8 cellular contexts compared by ENCODE assay signal in the genomic region with DNA sequence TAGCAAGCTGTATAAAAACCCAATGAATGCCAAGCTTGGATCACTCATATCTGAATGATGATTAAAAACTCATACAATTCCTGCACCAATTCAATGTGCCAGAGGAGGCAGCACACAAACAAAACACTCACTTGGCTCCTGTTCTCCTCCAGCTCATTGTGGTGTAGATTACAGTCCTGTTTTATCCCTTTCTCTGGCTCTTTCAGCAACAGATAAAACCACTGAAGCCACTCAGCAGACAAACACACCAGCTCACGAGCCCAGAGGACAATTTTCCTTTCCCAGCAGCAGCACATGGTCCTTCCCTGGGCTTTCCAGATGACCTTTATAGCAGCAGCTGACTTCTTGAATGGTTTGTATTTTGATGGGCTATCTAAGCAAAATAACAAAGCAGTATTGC.
DNase-seq lines count a peak whose midpoint lies in the region; ATAC-seq and TF ChIP-seq lines count a peak whose summit lies in the region.

No MANE protein-coding gene starts in this region.

- WGBS in testis, 2 donors, result 33% methylated on average over 1 of the region's 1 CpG

- no peak overlapping the region for H3K4me3 ChIP-seq in testis

- H3K27ac ChIP-seq in testis, result no peak overlapping the region

- intact Hi-C loops in testis (cut with DNase I; ENCODE audit: low total_unique reads), result no loop called here

- ATAC-seq in GM21528 (IDR thresholded peaks at IDR 0.05; ENCODE audit: low FRiP score, unreplicated experiment), result no peak

- H3K9me3 ChIP-seq in testis, result no peaks in the 10 kb centered on the region

- H3K4me1 ChIP-seq in testis, result no peaks in the 10 kb centered on the region

- no peaks in the 10 kb centered on the region for H3K27me3 ChIP-seq in testis

- peak; percentile 12 for DNase-seq in activated CD4-positive, alpha-beta T cell treated with anti-CD3 and anti-CD28 coated beads for 48 hours
- no peak for DNase-seq in activated CD4-positive, alpha-beta T cell treated with anti-CD3 and anti-CD28 coated beads, Interleukin-2, amount 50 U/mL, for 48 hours
- DNase-seq in OCI-M1 (lab: John Stamatoyannopoulos, UW), result peak; percentile 83
- DNase-seq in foreskin melanocyte, result peak; percentile 89
- peak; percentile 21 for DNase-seq in testis
- DNase-seq in HuH-7 (ENCODE audit: low spot score), result no peak
- no peak for DNase-seq in NCI-H2227 (lab: John Stamatoyannopoulos, UW; ENCODE audit: unreplicated experiment)

- H3K36me3 ChIP-seq in testis (ENCODE audit: low read depth, missing control alignments), result no peaks in the 10 kb centered on the region

- TF ChIP-seq CTCF in testis (IDR thresholded peaks at IDR 0.05), result peak in 2 of 3 experiments; percentile 18 to 25

- no peak for TF ChIP-seq POLR2A in testis (IDR thresholded peaks at IDR 0.05)

Comparison
In these comparisons a context has a peak if more than half of its experiments do, and no peak if none do; other contexts are left out.
1. DNase-seq: peak in activated CD4-positive, alpha-beta T cell treated with anti-CD3 and anti-CD28 coated beads for 48 hours (single experiment), OCI-M1 (single experiment), foreskin melanocyte (single experiment) and testis (single experiment); none in activated CD4-positive, alpha-beta T cell treated with anti-CD3 and anti-CD28 coated beads, Interleukin-2, amount 50 U/mL, for 48 hours (0 of 2), HuH-7 (single experiment) and NCI-H2227 (single experiment).